19 cellular contexts compared by ENCODE assay signal in the genomic region with DNA sequence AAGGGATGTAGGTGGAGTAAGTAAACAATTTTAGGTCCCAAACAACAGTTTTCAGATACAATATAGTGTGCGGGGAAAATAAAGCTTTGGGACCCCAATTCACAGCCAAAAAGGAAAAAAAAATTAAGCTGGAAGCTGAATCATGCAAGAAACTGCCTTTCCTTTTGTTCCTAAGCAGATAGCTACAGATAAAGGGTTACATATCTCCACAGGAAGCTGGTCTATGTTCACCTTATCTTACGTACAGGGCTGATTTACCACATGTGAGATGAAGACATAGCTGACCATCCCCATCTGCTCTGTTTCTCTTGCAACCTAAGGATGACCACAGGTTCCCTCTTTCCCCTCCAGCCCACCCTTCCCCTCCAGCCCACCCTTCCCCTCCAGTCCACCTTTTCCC. TPM values are rescaled to one million over a fixed set of nuclear protein-coding genes. Genes with fewer than 3 reads are reported as not detected.
DNase-seq lines count a peak whose midpoint lies in the region; ATAC-seq and TF ChIP-seq lines count a peak whose summit lies in the region.
"Had no signal": no experiment of that assay in that cellular context is flagged by ENCODE, and none has a peak within 500 bp of the region (broad histone marks: within the 10 kb centered on the region; RNA-seq: fewer than 3 reads in every experiment).

No MANE protein-coding gene starts in this region.

- H2AK5ac ChIP-seq in IMR-90 (ENCODE audit: low read depth, low read length) = no peak overlapping the region

- 0 out of 3 replicates have a peak overlapping the region, but pooled peaks have one; percentile 16 for H2BK15ac ChIP-seq in IMR-90 (ENCODE audit: low read depth, low read length)

- H3K4ac ChIP-seq in IMR-90 (ENCODE audit: low read depth, low read length) = no peak overlapping the region; the same call in 1 of the 2 replicates

- H3K4me2 ChIP-seq in IMR-90 (ENCODE audit: low read depth, low read length) = no peak overlapping the region
- H3K4me2 ChIP-seq: BLaER1 had no signal

- H3K9me3 Mint-ChIP-seq in WTC11 = peaks cover 7% of the 10 kb centered on the region; the same call in 1 of the 2 replicates
- H3K9me3 Mint-ChIP-seq: HFFc6 had no signal

- BruUV-seq in IMR-90 (replicated peaks; lab: Mats Ljungman, UMichigan) = no TSS peak

- H3K14ac ChIP-seq in IMR-90 (replicated peaks; ENCODE audit: low read depth, low read length) = no peak overlapping the region

- dilution Hi-C loops in IMR-90 (cut with HindIII; ENCODE audit: low sequenced_read_pairs, unreplicated experiment) = no loop called here

- ATAC-seq in IMR-90 (ENCODE audit: low read depth) = no peak
- no peak for ATAC-seq in WTC11
- ATAC-seq in GM21717 (IDR thresholded peaks at IDR 0.05; ENCODE audit: unreplicated experiment) = no peak
- ATAC-seq: HCT116 had no signal

- no peak overlapping the region for H3K9ac ChIP-seq in IMR-90 (ENCODE audit: low read depth, low read length)
- H3K9ac ChIP-seq: BLaER1, GM23248 had no signal

- WGBS in IMR-90 (ENCODE audit: extremely low coverage in 2 of 2, insufficient read length in 1 of 2), 2 experiments = 100% methylated on average over 1 of the region's 2 CpGs; no CpG with 5 or more reads in 1 of the 2 experiments

- POLR2A ChIA-PET in IMR-90 (lab: Charles Lee; ENCODE audit: unreplicated experiment) (no interaction called here), WTC11 (lab: Charles Lee) (no interaction called here)

- TF ChIP-seq CTCF in IMR-90 (conservative IDR thresholded peaks at IDR 0.05; ENCODE audit: low read depth, low read length) (no peak), WTC11 (IDR thresholded peaks at IDR 0.05) (no peak), fibroblast of the aortic adventitia (IDR thresholded peaks at IDR 0.05; ENCODE audit: insufficient read depth, low read length) (no peak)

- no peak overlapping the region for H2BK20ac ChIP-seq in IMR-90 (ENCODE audit: low read depth, low read length)

- peaks cover 0 to 3% of the 10 kb centered on the region in 2 experiments; a peak in 1 of 4 replicates for H3K79me1 ChIP-seq in IMR-90 (ENCODE audit: low read depth in 1 of 2, low read length in 2 of 2)

- H4K20me1 ChIP-seq in IMR-90 (ENCODE audit: insufficient read depth, low read length) = no peaks in the 10 kb centered on the region
- H4K20me1 ChIP-seq: BLaER1 had no signal

- no peak for TF ChIP-seq RAD21 in IMR-90 (IDR thresholded peaks at IDR 0.05; ENCODE audit: low read length)

- CTCF ChIA-PET in IMR-90 (lab: Yijun Ruan, JAX) = no interaction called here
- CTCF ChIA-PET in WTC11 (lab: Charles Lee) = interaction anchor here (1.3 kb wide), 1 partner anchor 9 kb away, joined by 3 read pairs; no protein-coding TSS in a partner anchor

- in situ Hi-C loops in IMR-90 (cut with MboI; ENCODE audit: low sequenced_read_pairs) = no loop called here

- H4K91ac ChIP-seq in IMR-90 (ENCODE audit: insufficient read depth, low read depth, low read length) = no peak overlapping the region

- H3K9me1 ChIP-seq in IMR-90 (ENCODE audit: insufficient read depth, low read length) = peaks cover 8% of the 10 kb centered on the region

- H2BK120ac ChIP-seq in IMR-90 (ENCODE audit: low read depth, low read length) = no peak overlapping the region

- H3K4me3 ChIP-seq in IMR-90 (ENCODE audit: insufficient read depth, low read depth, low read length) (no peak overlapping the region), fibroblast of the aortic adventitia (ENCODE audit: low read depth, low read length) (no peak overlapping the region)
- H3K4me3 ChIP-seq: BLaER1, GM23248 had no signal

- no peak overlapping the region for H3K23ac ChIP-seq in IMR-90 (ENCODE audit: low read depth, low read length)

- 0 out of 2 replicates have a peak, but pooled peaks cover 3% of the 10 kb centered on the region for H3K36me3 Mint-ChIP-seq in WTC11
- H3K36me3 Mint-ChIP-seq: CD14-positive monocyte; CD4-positive, alpha-beta memory T cell had no signal

- no peak for TF ChIP-seq POLR2A in IMR-90 (IDR thresholded peaks at IDR 0.05; ENCODE audit: low read depth, low read length)

- H4K5ac ChIP-seq in IMR-90 (ENCODE audit: low read depth, low read length) = no peak overlapping the region

- no peak overlapping the region for H2AFZ ChIP-seq in IMR-90 (replicated peaks; ENCODE audit: low read length, poor library complexity)
- H2AFZ ChIP-seq: GM23248 had no signal

- H3K4me1 ChIP-seq in IMR-90 (ENCODE audit: control insufficient read depth, insufficient read depth, low read length) = peaks cover 15% of the 10 kb centered on the region

- no peak overlapping the region for H3K56ac ChIP-seq in IMR-90 (ENCODE audit: extremely low read depth, insufficient read depth, low read length)

- H2BK5ac ChIP-seq in IMR-90 (ENCODE audit: low read depth, low read length, poor library complexity, severe bottlenecking) = no peak overlapping the region

- H3K4me3 Mint-ChIP-seq in WTC11 = no peak overlapping the region
- H3K4me3 Mint-ChIP-seq: CD14-positive monocyte; CD4-positive, alpha-beta memory T cell; HFFc6 had no signal

- H3K18ac ChIP-seq in IMR-90 (ENCODE audit: low read depth, low read length) = no peak overlapping the region

- H3K36me3 ChIP-seq in IMR-90 (ENCODE audit: control insufficient read depth, insufficient read depth, low read length) = no peaks in the 10 kb centered on the region
- H3K36me3 ChIP-seq: BLaER1 had no signal

- DNase-seq in IMR-90 (no peak), WTC11 (ENCODE audit: low spot score) (no peak), fibroblast of the aortic adventitia (ENCODE audit: low read depth) (peak; percentile 21), NCI-H748 (lab: John Stamatoyannopoulos, UW; ENCODE audit: unreplicated experiment) (no peak), NOMO-1 treated with dmso at 0.1 percent for 144 hours (lab: John Stamatoyannopoulos, UW; ENCODE audit: unreplicated experiment) (no peak)
- DNase-seq in stimulated activated naive CD4-positive, alpha-beta T cell treated with Interleukin-2 at 50 U/mL for 16 hours (lab: John Stamatoyannopoulos, UW) = no peak
- DNase-seq: 8988T; CD4-positive, alpha-beta memory T cell; DMS153; DMS79; GDM1; GM23248; H7; HFFc6 had no signal

- H3K27ac ChIP-seq in IMR-90 (ENCODE audit: insufficient read depth, low read length) = no peak overlapping the region
- H3K27ac ChIP-seq: BLaER1, GM23248, HL-60 had no signal

- peaks cover 30% of the 10 kb centered on the region for H3K4me1 Mint-ChIP-seq in WTC11
- H3K4me1 Mint-ChIP-seq: CD14-positive monocyte had no signal

- no peak overlapping the region for H2AK9ac ChIP-seq in IMR-90 (replicated peaks; ENCODE audit: low read depth, low read length, poor library complexity)

- no peak overlapping the region for H4K8ac ChIP-seq in IMR-90 (ENCODE audit: low read depth in 2 of 2, low read length in 2 of 2)

- H3K27me3 ChIP-seq in IMR-90 (ENCODE audit: control insufficient read depth, insufficient read depth, low read length) = no peaks in the 10 kb centered on the region
- H3K27me3 ChIP-seq: BLaER1 had no signal

- intact Hi-C loops in IMR-90 (cut with micrococcal nuclease) = no loop called here

- H3K9me3 ChIP-seq in IMR-90 (ENCODE audit: control insufficient read depth, insufficient read depth, low read length) = peaks cover 2% of the 10 kb centered on the region; the same call in 1 of the 2 replicates
- H3K9me3 ChIP-seq: BLaER1 had no signal

- H3K27me3 Mint-ChIP-seq in WTC11 (ENCODE audit: low read depth) = peaks cover 23% of the 10 kb centered on the region

- H3K27ac Mint-ChIP-seq in WTC11 = no peak overlapping the region
- H3K27ac Mint-ChIP-seq: CD14-positive monocyte; CD4-positive, alpha-beta memory T cell; HFFc6 had no signal

TF ChIP-seq in IMR-90, 13 proteins besides CTCF, POLR2A, EP300 and RAD21 (continues in another document):
- TF ChIP-seq CHD1 (IDR thresholded peaks at IDR 0.05; ENCODE audit: low read depth, low read length) (no peak), FOS (IDR thresholded peaks at IDR 0.05; ENCODE audit: low read depth, low read length) (no peak), MXI1 (IDR thresholded peaks at IDR 0.05; ENCODE audit: borderline replicate concordance, low read depth, low read length) (no peak), BHLHE40 (IDR thresholded peaks at IDR 0.05; ENCODE audit: low read depth, low read length) (no peak), CEBPB (IDR thresholded peaks at IDR 0.05; ENCODE audit: low read depth, low read length) (no peak)
- TF ChIP-seq, protein P1, sequence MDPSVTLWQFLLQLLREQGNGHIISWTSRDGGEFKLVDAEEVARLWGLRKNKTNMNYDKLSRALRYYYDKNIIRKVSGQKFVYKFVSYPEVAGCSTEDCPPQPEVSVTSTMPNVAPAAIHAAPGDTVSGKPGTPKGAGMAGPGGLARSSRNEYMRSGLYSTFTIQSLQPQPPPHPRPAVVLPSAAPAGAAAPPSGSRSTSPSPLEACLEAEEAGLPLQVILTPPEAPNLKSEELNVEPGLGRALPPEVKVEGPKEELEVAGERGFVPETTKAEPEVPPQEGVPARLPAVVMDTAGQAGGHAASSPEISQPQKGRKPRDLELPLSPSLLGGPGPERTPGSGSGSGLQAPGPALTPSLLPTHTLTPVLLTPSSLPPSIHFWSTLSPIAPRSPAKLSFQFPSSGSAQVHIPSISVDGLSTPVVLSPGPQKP (IDR thresholded peaks at IDR 0.05; ENCODE audit: borderline replicate concordance, low read depth, low read length) = no peak

RNA-seq across cellular contexts. Expression of a gene that starts 14.2 kb away (rescaled TPM):
- total RNA-seq in IMR-90 (2012; rRNA removed) (281 and 294 TPM in 2 replicates), WTC11 (2021) (127 to 156 TPM (median 150 TPM) in 3 replicates), fibroblast of the aortic adventitia (ENCODE audit: low replicate concordance) (39.1 and 111 TPM in 2 replicates)
- 223 and 249 TPM in 2 replicates for polyA plus RNA-seq in IMR-90 (2012; rRNA removed)
- polyA plus RNA-seq in IMR-90 (2012; cell fraction: cytosol; rRNA removed) = 173 and 244 TPM in 2 replicates
- 276 and 335 TPM in 2 replicates for polyA plus RNA-seq in IMR-90 (2012; cell fraction: nucleus; rRNA removed; ENCODE audit: low replicate concordance)
